ENCODE assay signal across 19 cellular contexts in the genomic region with DNA sequence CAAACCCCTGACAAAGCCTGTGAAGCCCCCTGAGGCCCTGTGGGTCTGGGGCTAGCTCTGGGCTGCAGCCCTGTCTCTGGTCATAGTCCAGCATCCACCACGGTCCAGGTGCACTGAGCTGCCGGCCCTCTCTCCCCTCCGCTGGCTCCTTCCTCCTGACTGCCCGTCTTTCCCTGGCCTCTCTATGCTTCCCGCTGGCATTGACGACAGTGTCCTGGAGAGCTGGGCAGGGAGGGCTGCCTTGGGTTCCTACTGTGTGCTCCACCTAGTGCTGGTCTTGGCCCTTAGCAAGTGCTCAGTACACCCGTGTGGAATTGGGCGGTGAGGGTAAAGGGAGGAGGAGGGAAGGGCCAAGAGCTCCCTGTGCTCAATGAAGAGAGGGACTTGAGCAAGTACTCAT. TPM values are rescaled to one million over a fixed set of nuclear protein-coding genes. Genes with fewer than 3 reads are reported as not detected.
DNase-seq lines count a peak whose midpoint lies in the region; ATAC-seq and TF ChIP-seq lines count a peak whose summit lies in the region.
"Had no signal": no experiment of that assay in that cellular context is flagged by ENCODE, and none has a peak within 500 bp of the region (broad histone marks: within the 10 kb centered on the region; RNA-seq: fewer than 3 reads in every experiment).

No MANE protein-coding gene starts in this region.

- TF ChIP-seq POLR2A in stomach (IDR thresholded peaks at IDR 0.05) = no peak
- TF ChIP-seq POLR2A in suprapubic skin (IDR thresholded peaks at IDR 0.05) = no peak

- H3K27me3 ChIP-seq in PC-9 (ENCODE audit: insufficient read depth, low read depth) (no peaks in the 10 kb centered on the region), stomach (peaks cover 0 to 7% (median 0%) of the 10 kb centered on the region in 3 donors), suprapubic skin (no peaks in the 10 kb centered on the region)
- H3K27me3 ChIP-seq: SJSA1 had no signal

- H2AFZ ChIP-seq in PC-9 = no peak overlapping the region

- H3K36me3 ChIP-seq in PC-9 (ENCODE audit: low read depth) (peaks cover 30% of the 10 kb centered on the region), stomach (no peaks in the 10 kb centered on the region), suprapubic skin (no peaks in the 10 kb centered on the region)

- no TSS peak for BruUV-seq in PC-9 (replicated peaks; lab: Mats Ljungman, UMichigan)

- H3K9me3 ChIP-seq in PC-9 (ENCODE audit: insufficient read depth, low read depth) (no peaks in the 10 kb centered on the region), stomach (no peaks in the 10 kb centered on the region), suprapubic skin (no peaks in the 10 kb centered on the region)

- peak overlapping the region; percentile 67 for H3K4me2 ChIP-seq in PC-9

- TF ChIP-seq CTCF in PC-9 (conservative IDR thresholded peaks at IDR 0.05) = no peak
- TF ChIP-seq CTCF in fibroblast of mammary gland (conservative IDR thresholded peaks at IDR 0.05; ENCODE audit: control insufficient read depth, insufficient read depth, low read depth, low read length) = peak; percentile 0
- TF ChIP-seq CTCF in stomach (IDR thresholded peaks at IDR 0.05) = no peak
- no peak for TF ChIP-seq CTCF in suprapubic skin (IDR thresholded peaks at IDR 0.05)

- no peaks in the 10 kb centered on the region for H3K9me2 ChIP-seq in PC-9 (ENCODE audit: insufficient read depth)

- 67 to 86% (median 84%) methylated on average over 7 to 8 of the region's 8 CpGs for WGBS in stomach, 5 donors
- WGBS in suprapubic skin = 84% methylated on average over 7 of the region's 8 CpGs

- H3K27me3 Mint-ChIP-seq in activated naive CD4-positive, alpha-beta T cell treated with anti-CD3 and anti-CD28 coated beads, Interleukin-2, amount 10 ng/mL, durations not matched to agents 7 days and 5 days = peaks cover 18% of the 10 kb centered on the region
- H3K27me3 Mint-ChIP-seq: activated CD8-positive, alpha-beta T cell treated with anti-CD3 and anti-CD28 coated beads for 36 hours; stimulated activated memory B cell treated with anti-CD40 and anti-IgM and Interleukin-4, amounts not matched to agents 10 μg/mL and 1 μg/mL and 100 μg/mL, for 72 hours had no signal

- no peak overlapping the region; the same call in 1 of the 2 replicates for H3K4me3 ChIP-seq in PC-9
- H3K4me3 ChIP-seq in fibroblast of mammary gland (ENCODE audit: control insufficient read depth, low read depth, low read length) = no peak overlapping the region
- H3K4me3 ChIP-seq in stomach = no peak overlapping the region
- no peak overlapping the region for H3K4me3 ChIP-seq in suprapubic skin
- H3K4me3 ChIP-seq: SJSA1, skin epidermis had no signal

- POLR2A ChIA-PET in PC-9 (lab: Charles Lee; ENCODE audit: unreplicated experiment) = interaction anchor here (0.5 to 1.6 kb wide), 7 partner anchors 13 to 346 kb away, joined by 3 to 14 read pairs (median 8); no protein-coding TSS in a partner anchor

- ATAC-seq in GM21515 (IDR thresholded peaks at IDR 0.05; ENCODE audit: unreplicated experiment) = no peak
- ATAC-seq: activated T-helper 17 cell treated with anti-CD3 and anti-CD28 coated beads, Interleukin-2, amount 50 U/mL, for 72 hours; stimulated activated memory B cell treated with anti-CD40 and anti-IgM and Interleukin-4, amounts not matched to agents 10 μg/mL and 1 μg/mL and 100 μg/mL, for 72 hours had no signal

- CTCF ChIA-PET in activated naive CD4-positive, alpha-beta T cell treated with anti-CD3 and anti-CD28 coated beads, Interleukin-2, amount 10 ng/mL, durations not matched to agents 7 days and 5 days (lab: Charles Lee) = interaction anchor here (0.6 to 2.4 kb wide), 25 partner anchors 9 to 378 kb away, joined by 3 to 9 read pairs (median 3); no protein-coding TSS in a partner anchor
- CTCF ChIA-PET in PC-9 (lab: Charles Lee) = interaction anchor here (0.5 to 1.8 kb wide), 3 partner anchors 15 to 161 kb away, joined by 3 to 11 read pairs (median 4); no protein-coding TSS in a partner anchor

- H3K4me1 ChIP-seq in PC-9 (replicated peaks; ENCODE audit: insufficient read depth) = peaks cover 51% of the 10 kb centered on the region
- H3K4me1 ChIP-seq in stomach = peaks cover 25 to 72% (median 41%) of the 10 kb centered on the region in 4 donors
- H3K4me1 ChIP-seq in suprapubic skin = peaks cover 37% of the 10 kb centered on the region

- DNase-seq in activated naive CD4-positive, alpha-beta T cell treated with anti-CD3 and anti-CD28 coated beads, Interleukin-2, amount 50 U/mL, for 16 hours = peak; percentile 2
- no peak for DNase-seq in activated naive CD4-positive, alpha-beta T cell treated with anti-CD3 and anti-CD28 coated beads, Interleukin-2, amount 10 ng/mL, durations not matched to agents 7 days and 5 days
- DNase-seq in PC-9 (no peak), fibroblast of mammary gland (ENCODE audit: low read depth) (peak; percentile 20), stomach (no peak), suprapubic skin (ENCODE audit: low spot score in 2 of 2) (no peak), AML-193 (lab: John Stamatoyannopoulos, UW) (no peak)
- DNase-seq: NCI-H1105, NCI-H2227 treated with DMSO at 0.1 percent for 48 hours, occipital lobe had no signal

- H3K36me3 Mint-ChIP-seq in activated naive CD4-positive, alpha-beta T cell treated with anti-CD3 and anti-CD28 coated beads, Interleukin-2, amount 10 ng/mL, durations not matched to agents 7 days and 5 days = peaks cover 2% of the 10 kb centered on the region
- H3K36me3 Mint-ChIP-seq: immature natural killer cell; stimulated activated memory B cell treated with anti-CD40 and anti-IgM and Interleukin-4, amounts not matched to agents 10 μg/mL and 1 μg/mL and 100 μg/mL, for 72 hours had no signal

- peak overlapping the region; percentile 98 for H3K27ac ChIP-seq in PC-9
- H3K27ac ChIP-seq in stomach = peak overlapping the region in 3 of 5 donors; percentile 30 to 92 (median 50)
- H3K27ac ChIP-seq in suprapubic skin = no peak overlapping the region
- H3K27ac ChIP-seq: SJSA1 had no signal

- H3K27ac Mint-ChIP-seq in activated naive CD4-positive, alpha-beta T cell treated with anti-CD3 and anti-CD28 coated beads, Interleukin-2, amount 10 ng/mL, durations not matched to agents 7 days and 5 days = no peak overlapping the region
- H3K27ac Mint-ChIP-seq: activated CD8-positive, alpha-beta T cell treated with anti-CD3 and anti-CD28 coated beads for 36 hours; activated T-helper 17 cell treated with anti-CD3 and anti-CD28 coated beads, Interleukin-2, amount 50 U/mL, for 72 hours; immature natural killer cell; stimulated activated memory B cell treated with anti-CD40 and anti-IgM and Interleukin-4, amounts not matched to agents 10 μg/mL and 1 μg/mL and 100 μg/mL, for 72 hours had no signal

- H3K4me3 Mint-ChIP-seq in activated naive CD4-positive, alpha-beta T cell treated with anti-CD3 and anti-CD28 coated beads, Interleukin-2, amount 10 ng/mL, durations not matched to agents 7 days and 5 days = no peak overlapping the region
- H3K4me3 Mint-ChIP-seq: activated CD8-positive, alpha-beta T cell treated with anti-CD3 and anti-CD28 coated beads for 36 hours; activated T-helper 17 cell treated with anti-CD3 and anti-CD28 coated beads, Interleukin-2, amount 50 U/mL, for 72 hours; immature natural killer cell; stimulated activated memory B cell treated with anti-CD40 and anti-IgM and Interleukin-4, amounts not matched to agents 10 μg/mL and 1 μg/mL and 100 μg/mL, for 72 hours had no signal

- peaks cover 77% of the 10 kb centered on the region for H3K79me2 ChIP-seq in PC-9 (ENCODE audit: low read depth)

- intact Hi-C loops in PC-9 (cut with micrococcal nuclease; ENCODE audit: unreplicated experiment) = loop anchor here (10.0 kb wide), 2 partner anchors 232 to 382 kb away; partner anchors contain the start of gene LTO1
- intact Hi-C loops in stomach (cut with DNase I; ENCODE audit: low total_unique reads) = no loop called here

- H3K9me3 Mint-ChIP-seq in activated naive CD4-positive, alpha-beta T cell treated with anti-CD3 and anti-CD28 coated beads, Interleukin-2, amount 10 ng/mL, durations not matched to agents 7 days and 5 days = peaks cover 3% of the 10 kb centered on the region
- H3K9me3 Mint-ChIP-seq: activated CD8-positive, alpha-beta T cell treated with anti-CD3 and anti-CD28 coated beads for 36 hours; activated T-helper 17 cell treated with anti-CD3 and anti-CD28 coated beads, Interleukin-2, amount 50 U/mL, for 72 hours; stimulated activated memory B cell treated with anti-CD40 and anti-IgM and Interleukin-4, amounts not matched to agents 10 μg/mL and 1 μg/mL and 100 μg/mL, for 72 hours had no signal

- peaks cover 42% of the 10 kb centered on the region for H3K4me1 Mint-ChIP-seq in activated naive CD4-positive, alpha-beta T cell treated with anti-CD3 and anti-CD28 coated beads, Interleukin-2, amount 10 ng/mL, durations not matched to agents 7 days and 5 days

- H4K20me1 ChIP-seq in PC-9 (ENCODE audit: insufficient read depth) = 0 out of 2 replicates have a peak, but pooled peaks cover 7% of the 10 kb centered on the region

- TF ChIP-seq EP300 in stomach (IDR thresholded peaks at IDR 0.05) (no peak), suprapubic skin (IDR thresholded peaks at IDR 0.05) (no peak)

- H3F3A ChIP-seq in PC-9 (ENCODE audit: insufficient read depth, low read depth) = peaks cover 72% of the 10 kb centered on the region

RNA-seq across cellular contexts. Expression of gene MYEOV, which starts 0.9 kb away (rescaled TPM):
- total RNA-seq in PC-9 (2021) (182 and 232 TPM in 2 replicates), stomach (10 to 100 TPM in 1 of 5 donors, 1 to 10 TPM in 1, under 1 TPM in 1, not detected in 2; 0.92 to 11.7 (median 1.9) TPM), suprapubic skin (10 to 100 TPM in 3 of 4 donors, 1 to 10 TPM in 1; 9.9 to 25.6 (median 15.8) TPM)
- polyA plus RNA-seq in stomach = 10 to 100 TPM in 2 of 3 donors, 1 to 10 TPM in 1; 5.3 to 41.5 (median 16.4) TPM
- total RNA-seq: activated CD8-positive, alpha-beta T cell treated with anti-CD3 and anti-CD28 coated beads for 36 hours; cerebellum; occipital lobe; ureter had no signal
- polyA plus RNA-seq: immature natural killer cell had no signal

Comparison
In these comparisons a context has a peak if more than half of its experiments do, and no peak if none do; other contexts are left out.
1. DNase-seq: peak in activated naive CD4-positive, alpha-beta T cell treated with anti-CD3 and anti-CD28 coated beads, Interleukin-2, amount 50 U/mL, for 16 hours (single experiment) and fibroblast of mammary gland (single experiment); none in activated naive CD4-positive, alpha-beta T cell treated with anti-CD3 and anti-CD28 coated beads, Interleukin-2, amount 10 ng/mL, durations not matched to agents 7 days and 5 days (single experiment), PC-9 (0 of 2), stomach (single experiment), suprapubic skin (0 of 2) and AML-193 (0 of 2).